ENCODE assay signal across 8 cellular contexts in the genomic region with DNA sequence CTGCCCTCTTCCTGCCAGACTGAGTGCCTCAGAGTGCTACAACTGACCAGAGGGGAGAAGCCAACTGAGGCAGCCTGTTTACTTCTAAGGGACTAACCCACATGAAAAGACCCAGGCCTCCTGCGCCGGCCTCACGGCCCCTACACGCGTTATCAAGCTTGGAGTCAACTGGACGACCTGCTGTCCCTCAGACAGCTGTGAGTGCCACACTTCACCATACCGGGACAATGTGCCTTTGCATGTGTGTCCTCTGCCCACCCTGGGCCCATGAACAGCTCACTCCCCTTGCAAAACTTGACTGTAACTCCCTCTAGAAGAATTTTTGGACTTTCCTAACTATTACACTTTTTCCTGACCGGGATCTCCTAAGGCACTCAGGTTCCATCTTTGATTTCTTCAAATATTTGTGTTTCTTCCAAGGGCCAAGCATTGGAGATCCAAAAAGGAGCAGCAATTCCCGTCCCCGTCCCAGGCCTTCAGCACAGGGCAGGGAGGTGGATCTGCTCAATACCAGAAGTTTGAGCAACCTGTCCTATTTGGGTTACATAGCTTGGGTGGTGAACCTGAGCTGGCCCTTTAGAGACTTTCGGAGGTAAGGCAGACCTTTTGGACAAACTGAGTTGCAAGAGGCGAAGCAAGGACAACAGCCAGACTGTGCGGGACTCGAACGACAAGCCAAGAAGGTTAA. TPM values are rescaled to one million over a fixed set of nuclear protein-coding genes. Genes with fewer than 3 reads are reported as not detected.
DNase-seq lines count a peak whose midpoint lies in the region; ATAC-seq and TF ChIP-seq lines count a peak whose summit lies in the region.

No MANE protein-coding gene starts in this region.

- H3K4me1 ChIP-seq in HUES48 (ENCODE audit: control insufficient read depth, insufficient read depth, low read length) (0 out of 2 replicates have a peak, but pooled peaks cover 6% of the 10 kb centered on the region), upper lobe of left lung (peaks cover 18 to 29% (median 23%) of the 10 kb centered on the region in 4 donors)

- H3K36me3 ChIP-seq in HUES48 (ENCODE audit: control insufficient read depth, insufficient read depth, low read length) (peaks cover 23% of the 10 kb centered on the region), kidney epithelial cell (ENCODE audit: control insufficient read depth, insufficient read depth, low read length) (no peaks in the 10 kb centered on the region), upper lobe of left lung (peaks cover 0 to 19% (median 10%) of the 10 kb centered on the region in 4 donors)

- peaks cover 55% of the 10 kb centered on the region for H3K4me1 Mint-ChIP-seq in activated T-cell treated with anti-CD3 and anti-CD28 coated beads, Interleukin-2, amount 50 U/mL, for 24 hours (ENCODE audit: low read depth)

- TF ChIP-seq CTCF in AG04450 (IDR thresholded peaks at IDR 0.05; ENCODE audit: low read depth, low read length) (no peak), kidney epithelial cell (IDR thresholded peaks at IDR 0.05; ENCODE audit: insufficient read depth, low read length, poor library complexity, severe bottlenecking) (no peak), upper lobe of left lung (IDR thresholded peaks at IDR 0.05) (no peak)

- no peak overlapping the region for H3K27ac ChIP-seq in AG04450 (ENCODE audit: low read depth, low read length)
- no peak overlapping the region for H3K27ac ChIP-seq in HUES48 (ENCODE audit: low read depth, low read length)
- peak overlapping the region in 2 of 4 donors; percentile 42 to 88 for H3K27ac ChIP-seq in upper lobe of left lung

- POLR2A ChIA-PET in AG04450 (lab: Yijun Ruan, JAX): no interaction called here

- H3K27me3 ChIP-seq in AG04450 (ENCODE audit: control insufficient read depth, insufficient read depth, low read length) (no peaks in the 10 kb centered on the region), HUES48 (ENCODE audit: control insufficient read depth, insufficient read depth, low read length) (peaks cover 11% of the 10 kb centered on the region), kidney epithelial cell (ENCODE audit: control insufficient read depth, insufficient read depth, low read length) (no peaks in the 10 kb centered on the region), upper lobe of left lung (no peaks in the 10 kb centered on the region)

- TF ChIP-seq POLR2A in upper lobe of left lung (IDR thresholded peaks at IDR 0.05): no peak

- peak overlapping the region; percentile 96 for H3K4me3 ChIP-seq in AG04450 (ENCODE audit: low read depth, low read length)
- H3K4me3 ChIP-seq in HUES48 (ENCODE audit: low read depth, low read length): peak overlapping the region; percentile 81
- peak overlapping the region; percentile 58 for H3K4me3 ChIP-seq in kidney epithelial cell (ENCODE audit: low read depth, low read length)
- H3K4me3 ChIP-seq in upper lobe of left lung: peak overlapping the region in 3 of 4 donors; percentile 93 to 100 (median 99)

- 66 to 69% methylated on average over 10 to 15 of the region's 15 CpGs for WGBS in upper lobe of left lung, 2 donors

- CTCF ChIA-PET in AG04450 (lab: Charles Lee): no interaction called here

- H3K9me3 ChIP-seq in AG04450 (ENCODE audit: control insufficient read depth, insufficient read depth, low read length): no peaks in the 10 kb centered on the region
- peaks cover 10% of the 10 kb centered on the region for H3K9me3 ChIP-seq in HUES48 (ENCODE audit: control insufficient read depth, insufficient read depth, low read length)
- no peaks in the 10 kb centered on the region for H3K9me3 ChIP-seq in upper lobe of left lung

- ATAC-seq in upper lobe of left lung (ENCODE audit: low FRiP score in 2 of 2) (no peak), HG02623 (IDR thresholded peaks at IDR 0.05; ENCODE audit: unreplicated experiment) (no peak), HG02759 (IDR thresholded peaks at IDR 0.05; ENCODE audit: unreplicated experiment) (no peak)

- no peaks in the 10 kb centered on the region for H3K27me3 Mint-ChIP-seq in activated T-cell treated with anti-CD3 and anti-CD28 coated beads, Interleukin-2, amount 50 U/mL, for 24 hours

- H3K27ac Mint-ChIP-seq in activated T-cell treated with anti-CD3 and anti-CD28 coated beads, Interleukin-2, amount 50 U/mL, for 24 hours: peak overlapping the region; percentile 85

- TF ChIP-seq EP300 in upper lobe of left lung (IDR thresholded peaks at IDR 0.05): no peak

- no peak overlapping the region for H3K9ac ChIP-seq in HUES48 (ENCODE audit: low read depth, low read length)

- no peaks in the 10 kb centered on the region for H3K9me3 Mint-ChIP-seq in activated T-cell treated with anti-CD3 and anti-CD28 coated beads, Interleukin-2, amount 50 U/mL, for 24 hours

- H3K4me3 Mint-ChIP-seq in activated T-cell treated with anti-CD3 and anti-CD28 coated beads, Interleukin-2, amount 50 U/mL, for 24 hours: peak overlapping the region; percentile 81

- DNase-seq in AG04450 (ENCODE audit: low read depth, low spot score) (no peak), kidney epithelial cell (ENCODE audit: low read depth) (no peak), upper lobe of left lung (peak in 1 of 2 donors; percentile 62), NK-92 (lab: John Stamatoyannopoulos, UW; ENCODE audit: unreplicated experiment) (no peak)
- DNase-seq in activated T-cell treated with anti-CD3 and anti-CD28 coated beads, Interleukin-2, amount 50 U/mL, for 24 hours: peak; percentile 61

- peaks cover 57% of the 10 kb centered on the region for H3K36me3 Mint-ChIP-seq in activated T-cell treated with anti-CD3 and anti-CD28 coated beads, Interleukin-2, amount 50 U/mL, for 24 hours (ENCODE audit: low read depth)

RNA-seq across cellular contexts. Expression of a gene that starts 1.7 kb away (rescaled TPM):
- polyA plus RNA-seq in AG04450 (2011; rRNA removed): 11.2 and 11.5 TPM in 2 replicates
- polyA minus RNA-seq in AG04450 (2011; rRNA and poly(A)+ RNA removed): 11.6 and 11.8 TPM in 2 replicates
- total RNA-seq in kidney epithelial cell (35.2 and 35.4 TPM in 2 replicates), upper lobe of left lung (10 to 100 TPM; 17.2 to 30.4 (median 22.4) TPM)

RNA-seq across cellular contexts. Expression of a gene that starts 1.8 kb away (rescaled TPM):
- 3.7 TPM in 2 replicates for polyA plus RNA-seq in AG04450 (2011; rRNA removed)
- polyA minus RNA-seq in AG04450 (2011; rRNA and poly(A)+ RNA removed): 2.2 and 2.5 TPM in 2 replicates
- total RNA-seq in kidney epithelial cell (6.3 and 10.7 TPM in 2 replicates), upper lobe of left lung (10 to 100 TPM in 1 of 6 donors, 1 to 10 TPM in 5; 3.3 to 10.4 (median 4.7) TPM)
